Comparison of ENCODE assay signal across 8 cellular contexts in genomic region chr15:67025719-67026118, GRCh38. TPM values are rescaled to one million over a fixed set of nuclear protein-coding genes. Genes with fewer than 3 reads are reported as not detected.
DNase-seq lines count a peak whose midpoint lies in the region; ATAC-seq and TF ChIP-seq lines count a peak whose summit lies in the region.

No MANE protein-coding gene starts in this region.

- no peak overlapping the region for H3K9ac ChIP-seq in fibroblast of lung (ENCODE audit: insufficient read depth, low read length)

- H3K9me2 ChIP-seq in DOHH2 (replicated peaks; ENCODE audit: control insufficient read depth, low read length), result no peaks in the 10 kb centered on the region

- H2AFZ ChIP-seq in fibroblast of lung (ENCODE audit: low read length), result peak overlapping the region; percentile 44

- H4K20me1 ChIP-seq in DOHH2 (ENCODE audit: control insufficient read depth, insufficient read depth, low read depth, low read length) (no peaks in the 10 kb centered on the region), fibroblast of lung (ENCODE audit: control insufficient read depth, extremely low read depth, insufficient read depth, low read length) (no peaks in the 10 kb centered on the region)

- H3K4me1 Mint-ChIP-seq in T-helper 2 cell treated with Interferon-gamma antibody and Interleukin-4, amounts not matched to agents 5 μg/mL and 100 μg/mL, for 36 hours (ENCODE audit: low read depth), result peaks cover 14% of the 10 kb centered on the region

- no peaks in the 10 kb centered on the region for H3K36me3 Mint-ChIP-seq in T-helper 2 cell treated with Interferon-gamma antibody and Interleukin-4, amounts not matched to agents 5 μg/mL and 100 μg/mL, for 36 hours (ENCODE audit: low read depth)

- no peak overlapping the region for H3K27ac Mint-ChIP-seq in T-helper 2 cell treated with Interferon-gamma antibody and Interleukin-4, amounts not matched to agents 5 μg/mL and 100 μg/mL, for 36 hours

- ATAC-seq in Panc1, result peak; percentile 74

- CTCF ChIA-PET in Panc1 (lab: Charles Lee), result interaction anchor here (0.6 kb wide), 2 partner anchors 11 to 16 kb away, joined by 3 read pairs; no protein-coding TSS in a partner anchor

- intact Hi-C loops in Panc1 (cut with micrococcal nuclease; ENCODE audit: unreplicated experiment), result no loop called here
- intact Hi-C loops in prostate gland (cut with DNase I), result loop anchor here (10.0 kb wide), 2 partner anchors 79 to 229 kb away; partner anchors contain the start of genes AAGAB and IQCH

- H3K4me3 Mint-ChIP-seq in T-helper 2 cell treated with Interferon-gamma antibody and Interleukin-4, amounts not matched to agents 5 μg/mL and 100 μg/mL, for 36 hours, result no peak overlapping the region

- H3K27me3 ChIP-seq in DOHH2 (ENCODE audit: control insufficient read depth, low read length) (0 out of 2 replicates have a peak, but pooled peaks cover 2% of the 10 kb centered on the region), Panc1 (ENCODE audit: control insufficient read depth, insufficient read depth, low read length) (no peaks in the 10 kb centered on the region), fibroblast of lung (ENCODE audit: control insufficient read depth, insufficient read depth, low read length) (no peaks in the 10 kb centered on the region), prostate gland (replicated peaks; ENCODE audit: insufficient read depth) (no peaks in the 10 kb centered on the region)

- no peak for TF ChIP-seq POLR2A in prostate gland (IDR thresholded peaks at IDR 0.05)

- DNase-seq in Panc1 (ENCODE audit: low read depth, low spot score) (no peak), fibroblast of lung (ENCODE audit: low read depth in 2 of 2) (peak; percentile 66 to 78), prostate gland (ENCODE audit: low spot score) (no peak), HuH-7.5 (ENCODE audit: low spot score) (no peak)
- no peak for DNase-seq in activated CD4-positive, alpha-beta T cell treated with anti-CD3 and anti-CD28 coated beads, Interleukin-2, amount 50 U/mL, for 1 hour
- DNase-seq in stimulated activated CD4-positive, alpha-beta T cell treated with anti-CD3 and anti-CD28 coated beads, Interleukin-4, amount 100 ng/mL, for 1 hour, result no peak
- DNase-seq in T-helper 2 cell treated with Interferon-gamma antibody and Interleukin-4, amounts not matched to agents 5 μg/mL and 100 μg/mL, for 36 hours (ENCODE audit: low spot score), result no peak

- H3K9me3 ChIP-seq in DOHH2 (ENCODE audit: control insufficient read depth, insufficient read depth, low read length) (no peaks in the 10 kb centered on the region), Panc1 (ENCODE audit: control insufficient read depth, insufficient read depth, low read depth, low read length) (no peaks in the 10 kb centered on the region), fibroblast of lung (ENCODE audit: control insufficient read depth, insufficient read depth, low read depth, low read length) (no peaks in the 10 kb centered on the region), prostate gland (no peaks in the 10 kb centered on the region)

- WGBS in prostate gland, result 13% methylated on average over 5 of the region's 5 CpGs

- H3K4me1 ChIP-seq in DOHH2 (ENCODE audit: control insufficient read depth, low read length), result peaks cover 10% of the 10 kb centered on the region
- H3K4me1 ChIP-seq in Panc1 (ENCODE audit: control insufficient read depth, insufficient read depth, low read length), result peaks cover 70% of the 10 kb centered on the region
- H3K4me1 ChIP-seq in fibroblast of lung (ENCODE audit: control insufficient read depth, extremely low read depth, insufficient read depth, low read length), result peaks cover 32% of the 10 kb centered on the region
- H3K4me1 ChIP-seq in prostate gland (replicated peaks), result peaks cover 4% of the 10 kb centered on the region

- TF ChIP-seq CTCF in DOHH2 (IDR thresholded peaks at IDR 0.05; ENCODE audit: low read depth, low read length, poor library complexity, severe bottlenecking), result no peak
- no peak for TF ChIP-seq CTCF in Panc1 (IDR thresholded peaks at IDR 0.05)
- no peak for TF ChIP-seq CTCF in fibroblast of lung (conservative IDR thresholded peaks at IDR 0.05 in 1 of 2, IDR thresholded peaks at IDR 0.05 in 1 of 2; ENCODE audit: low read depth in 1 of 2, low read length in 2 of 2)
- TF ChIP-seq CTCF in prostate gland (IDR thresholded peaks at IDR 0.05), result no peak

- H3K4me3 ChIP-seq in DOHH2 (ENCODE audit: low read length) (no peak overlapping the region), Panc1 (ENCODE audit: low read depth in 2 of 2, low read length in 2 of 2) (peak overlapping the region in 1 of 2 experiments; percentile 10; a peak in 1 of 4 replicates), fibroblast of lung (replicated peaks in 1 of 4; ENCODE audit: control extremely low read depth in 1 of 4, insufficient read depth in 1 of 4, low read depth in 3 of 4, low read length in 4 of 4) (no peak overlapping the region), prostate gland (no peak overlapping the region)

- POLR2A ChIA-PET in Panc1 (lab: Charles Lee), result interaction anchor here (0.6 to 1.3 kb wide), 3 partner anchors 17 to 523 kb away, joined by 3 to 6 read pairs (median 5); no protein-coding TSS in a partner anchor

- H3K4me2 ChIP-seq in DOHH2 (ENCODE audit: low read length), result 0 out of 2 replicates have a peak overlapping the region, but pooled peaks have one; percentile 19
- peak overlapping the region; percentile 42 for H3K4me2 ChIP-seq in fibroblast of lung (ENCODE audit: extremely low read depth, insufficient read depth, low read length)

- H3K36me3 ChIP-seq in DOHH2 (ENCODE audit: control insufficient read depth, low read length) (no peaks in the 10 kb centered on the region), Panc1 (ENCODE audit: control insufficient read depth, insufficient read depth, low read length) (no peaks in the 10 kb centered on the region), fibroblast of lung (ENCODE audit: control insufficient read depth, insufficient read depth, low read length) (no peaks in the 10 kb centered on the region), prostate gland (no peaks in the 10 kb centered on the region)

- peaks cover 14% of the 10 kb centered on the region for H3K27me3 Mint-ChIP-seq in T-helper 2 cell treated with Interferon-gamma antibody and Interleukin-4, amounts not matched to agents 5 μg/mL and 100 μg/mL, for 36 hours (ENCODE audit: low read depth)

- no TSS peak for BruUV-seq in Panc1 (replicated peaks; lab: Mats Ljungman, UMichigan)

- no peaks in the 10 kb centered on the region for H3F3A ChIP-seq in DOHH2 (ENCODE audit: control insufficient read depth, insufficient read depth)

- in situ Hi-C loops in Panc1 (cut with HindIII; ENCODE audit: low pct_unique_long_range_greater_than_20kb, low sequenced_read_pairs), result no loop called here

- H3K79me2 ChIP-seq in DOHH2 (ENCODE audit: control insufficient read depth, low read length), result no peaks in the 10 kb centered on the region
- H3K79me2 ChIP-seq in fibroblast of lung (ENCODE audit: control insufficient read depth, insufficient read depth, low read length), result no peaks in the 10 kb centered on the region

- H3K27ac ChIP-seq in DOHH2 (ENCODE audit: low read depth, low read length), result no peak overlapping the region
- peak overlapping the region; percentile 99 for H3K27ac ChIP-seq in Panc1 (ENCODE audit: low read length)
- peak overlapping the region; percentile 78 for H3K27ac ChIP-seq in fibroblast of lung (ENCODE audit: insufficient read depth, low read length)
- peak overlapping the region; percentile 19 to 33 for H3K27ac ChIP-seq in prostate gland

- no peaks in the 10 kb centered on the region for H3K9me3 Mint-ChIP-seq in T-helper 2 cell treated with Interferon-gamma antibody and Interleukin-4, amounts not matched to agents 5 μg/mL and 100 μg/mL, for 36 hours

RNA-seq across cellular contexts. Expression of gene SMAD3, which starts 39.7 kb away (rescaled TPM):
- total RNA-seq in Panc1 (2021; ENCODE audit: unreplicated experiment) (394 TPM), fibroblast of lung (48.8 and 69.9 TPM in 2 replicates), prostate gland (10 to 100 TPM; 30.6 to 45.4 TPM)
- 255 TPM for polyA plus RNA-seq in Panc1 (2012; ENCODE audit: insufficient read length)
- 173 and 210 TPM in 2 replicates for polyA plus RNA-seq in fibroblast of lung
- polyA plus RNA-seq in fibroblast of lung (2012), result 201 and 211 TPM in 2 replicates
- polyA minus RNA-seq in fibroblast of lung (ENCODE audit: low replicate concordance), result 738 and 1,027 TPM in 2 replicates

Comparison
In these comparisons a context has a peak if more than half of its experiments do, and no peak if none do; other contexts are left out.
1. DNase-seq: peak in fibroblast of lung (2 of 2); none in Panc1 (single experiment), prostate gland (single experiment), HuH-7.5 (single experiment), activated CD4-positive, alpha-beta T cell treated with anti-CD3 and anti-CD28 coated beads, Interleukin-2, amount 50 U/mL, for 1 hour (single experiment), stimulated activated CD4-positive, alpha-beta T cell treated with anti-CD3 and anti-CD28 coated beads, Interleukin-4, amount 100 ng/mL, for 1 hour (single experiment) and T-helper 2 cell treated with Interferon-gamma antibody and Interleukin-4, amounts not matched to agents 5 μg/mL and 100 μg/mL, for 36 hours (single experiment).